ENCODE assay signal across 1 cellular context in genomic region chr7:92133737-92134270, GRCh38.
TF ChIP-seq lines count a peak whose summit lies in the region.

No MANE protein-coding gene starts in this region.

TF ChIP-seq in HepG2, 621 proteins besides CTCF, POLR2A, EP300 and RAD21 (continued from another document):
- 0 out of 2 replicates have a peak, but pooled peaks have one; percentile 57 for TF ChIP-seq ZNF142 (CRISPR knock-in tag; IDR thresholded peaks at IDR 0.05)
